ENCODE assay signal across 1 cellular context in the genomic region with DNA sequence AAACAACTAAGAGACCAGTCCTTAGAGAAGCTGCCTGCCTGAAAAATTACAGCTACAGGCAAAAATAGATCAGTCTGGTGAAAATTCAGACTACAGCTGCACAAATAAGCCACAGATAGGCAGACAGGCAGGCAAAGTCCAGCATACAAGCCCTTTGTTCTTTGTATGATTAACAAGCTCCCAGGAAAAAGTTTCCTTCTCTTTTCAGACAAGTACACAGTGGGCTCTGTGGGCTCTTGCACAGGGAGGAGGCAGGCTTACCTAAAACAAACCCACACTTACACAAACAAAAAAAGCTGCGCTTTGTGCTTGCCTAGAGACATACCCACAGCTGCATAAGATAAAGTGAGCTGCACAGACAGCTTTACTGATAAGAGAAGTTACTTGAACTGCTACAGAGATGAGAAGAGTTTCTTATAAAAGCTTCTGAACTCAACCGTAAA.
TF ChIP-seq lines count a peak whose summit lies in the region.

No MANE protein-coding gene starts in this region.

TF ChIP-seq in HepG2, 621 proteins besides CTCF, POLR2A, EP300 and RAD21 (continued from another document and continues in another):
- TF ChIP-seq NCOA1 (CRISPR knock-in tag; IDR thresholded peaks at IDR 0.05) (no peak), PHF20 (CRISPR knock-in tag; IDR thresholded peaks at IDR 0.05) (no peak), ZNF569 (CRISPR knock-in tag; IDR thresholded peaks at IDR 0.05; ENCODE audit: borderline replicate concordance) (no peak), FOXA3 (CRISPR knock-in tag; IDR thresholded peaks at IDR 0.05) (peak; percentile 82), MEIS1 (CRISPR knock-in tag; IDR thresholded peaks at IDR 0.05; ENCODE audit: borderline replicate concordance) (peak; percentile 49; the same call in 1 of the 2 replicates), ARID2 (CRISPR knock-in tag; IDR thresholded peaks at IDR 0.05; ENCODE audit: borderline replicate concordance) (no peak), HIVEP1 (CRISPR knock-in tag; IDR thresholded peaks at IDR 0.05) (no peak), STAT5B (CRISPR knock-in tag; IDR thresholded peaks at IDR 0.05) (no peak), MZF1 (CRISPR knock-in tag; IDR thresholded peaks at IDR 0.05; ENCODE audit: borderline replicate concordance) (no peak), KLF13 (CRISPR knock-in tag; IDR thresholded peaks at IDR 0.05) (no peak), ZNF331 (CRISPR knock-in tag; IDR thresholded peaks at IDR 0.05) (peak; percentile 52; the same call in 1 of the 2 replicates), ZKSCAN8 (CRISPR knock-in tag; IDR thresholded peaks at IDR 0.05; ENCODE audit: borderline replicate concordance) (peak; percentile 67; the same call in 1 of the 2 replicates), ETV5 (CRISPR knock-in tag; IDR thresholded peaks at IDR 0.05; ENCODE audit: borderline replicate concordance) (no peak; the same call in 1 of the 2 replicates), NFIB (CRISPR knock-in tag; IDR thresholded peaks at IDR 0.05; ENCODE audit: borderline replicate concordance) (no peak), ZSCAN21 (CRISPR knock-in tag; IDR thresholded peaks at IDR 0.05; ENCODE audit: borderline replicate concordance) (no peak), ZNF263 (CRISPR knock-in tag; IDR thresholded peaks at IDR 0.05) (no peak), RFX1 (IDR thresholded peaks at IDR 0.05) (no peak), ZNF652 (CRISPR knock-in tag; IDR thresholded peaks at IDR 0.05; ENCODE audit: borderline replicate concordance, low read depth) (no peak), CHCHD3 (CRISPR knock-in tag; IDR thresholded peaks at IDR 0.05) (no peak), CC2D1A (CRISPR knock-in tag; IDR thresholded peaks at IDR 0.05) (no peak), RFXAP (CRISPR knock-in tag; IDR thresholded peaks at IDR 0.05; ENCODE audit: borderline replicate concordance) (no peak; the same call in 1 of the 2 replicates), IKZF1 (IDR thresholded peaks at IDR 0.05) (no peak), ZNF546 (CRISPR knock-in tag; conservative IDR thresholded peaks at IDR 0.05) (no peak), JUND (CRISPR knock-in tag; IDR thresholded peaks at IDR 0.05) (no peak), ARNT2 (CRISPR knock-in tag; IDR thresholded peaks at IDR 0.05; ENCODE audit: low read depth) (no peak), ZC3H13 (CRISPR knock-in tag; IDR thresholded peaks at IDR 0.05) (no peak), ZNF562 (CRISPR knock-in tag; IDR thresholded peaks at IDR 0.05; ENCODE audit: borderline replicate concordance) (no peak), DR1 (CRISPR knock-in tag; IDR thresholded peaks at IDR 0.05) (no peak), HOXA7 (CRISPR knock-in tag; IDR thresholded peaks at IDR 0.05) (no peak), KLF11 (CRISPR knock-in tag; IDR thresholded peaks at IDR 0.05) (no peak; the same call in 1 of the 2 replicates), ZFX (CRISPR knock-in tag; IDR thresholded peaks at IDR 0.05; ENCODE audit: low read depth) (no peak), ZNF737 (CRISPR knock-in tag; IDR thresholded peaks at IDR 0.05; ENCODE audit: borderline replicate concordance) (no peak), PHF21A (CRISPR knock-in tag; IDR thresholded peaks at IDR 0.05) (peak; percentile 68), ZNF343 (CRISPR knock-in tag; IDR thresholded peaks at IDR 0.05) (no peak), ZNF768 (CRISPR knock-in tag; IDR thresholded peaks at IDR 0.05) (no peak), TMF1 (CRISPR knock-in tag; IDR thresholded peaks at IDR 0.05; ENCODE audit: low read depth) (no peak), ZNF782 (CRISPR knock-in tag; IDR thresholded peaks at IDR 0.05; ENCODE audit: borderline replicate concordance) (no peak), ZNF17 (CRISPR knock-in tag; IDR thresholded peaks at IDR 0.05) (no peak), ZNF550 (CRISPR knock-in tag; IDR thresholded peaks at IDR 0.05; ENCODE audit: borderline replicate concordance) (no peak), ARNT (IDR thresholded peaks at IDR 0.05) (no peak)
- TF ChIP-seq, protein P1, sequence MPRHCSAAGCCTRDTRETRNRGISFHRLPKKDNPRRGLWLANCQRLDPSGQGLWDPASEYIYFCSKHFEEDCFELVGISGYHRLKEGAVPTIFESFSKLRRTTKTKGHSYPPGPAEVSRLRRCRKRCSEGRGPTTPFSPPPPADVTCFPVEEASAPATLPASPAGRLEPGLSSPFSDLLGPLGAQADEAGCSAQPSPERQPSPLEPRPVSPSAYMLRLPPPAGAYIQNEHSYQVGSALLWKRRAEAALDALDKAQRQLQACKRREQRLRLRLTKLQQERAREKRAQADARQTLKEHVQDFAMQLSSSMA (CRISPR knock-in tag; IDR thresholded peaks at IDR 0.05): no peak
- TF ChIP-seq, protein P2, sequence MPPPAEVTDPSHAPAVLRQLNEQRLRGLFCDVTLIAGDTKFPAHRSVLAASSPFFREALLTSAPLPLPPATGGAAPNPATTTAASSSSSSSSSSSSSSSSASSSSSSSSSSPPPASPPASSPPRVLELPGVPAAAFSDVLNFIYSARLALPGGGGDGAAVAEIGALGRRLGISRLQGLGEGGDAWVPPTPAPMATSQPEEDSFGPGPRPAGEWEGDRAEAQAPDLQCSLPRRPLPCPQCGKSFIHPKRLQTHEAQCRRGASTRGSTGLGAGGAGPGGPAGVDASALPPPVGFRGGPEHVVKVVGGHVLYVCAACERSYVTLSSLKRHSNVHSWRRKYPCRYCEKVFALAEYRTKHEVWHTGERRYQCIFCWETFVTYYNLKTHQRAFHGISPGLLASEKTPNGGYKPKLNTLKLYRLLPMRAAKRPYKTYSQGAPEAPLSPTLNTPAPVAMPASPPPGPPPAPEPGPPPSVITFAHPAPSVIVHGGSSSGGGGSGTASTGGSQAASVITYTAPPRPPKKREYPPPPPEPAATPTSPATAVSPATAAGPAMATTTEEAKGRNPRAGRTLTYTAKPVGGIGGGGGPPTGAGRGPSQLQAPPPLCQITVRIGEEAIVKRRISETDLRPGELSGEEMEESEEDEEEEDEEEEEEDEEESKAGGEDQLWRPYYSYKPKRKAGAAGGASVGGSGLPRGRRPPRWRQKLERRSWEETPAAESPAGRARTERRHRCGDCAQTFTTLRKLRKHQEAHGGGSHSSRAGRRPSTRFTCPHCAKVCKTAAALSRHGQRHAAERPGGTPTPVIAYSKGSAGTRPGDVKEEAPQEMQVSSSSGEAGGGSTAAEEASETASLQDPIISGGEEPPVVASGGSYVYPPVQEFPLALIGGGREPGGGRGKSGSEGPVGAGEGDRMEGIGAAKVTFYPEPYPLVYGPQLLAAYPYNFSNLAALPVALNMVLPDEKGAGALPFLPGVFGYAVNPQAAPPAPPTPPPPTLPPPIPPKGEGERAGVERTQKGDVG (CRISPR knock-in tag; IDR thresholded peaks at IDR 0.05; ENCODE audit: borderline replicate concordance): no peak
- TF ChIP-seq, protein P3, sequence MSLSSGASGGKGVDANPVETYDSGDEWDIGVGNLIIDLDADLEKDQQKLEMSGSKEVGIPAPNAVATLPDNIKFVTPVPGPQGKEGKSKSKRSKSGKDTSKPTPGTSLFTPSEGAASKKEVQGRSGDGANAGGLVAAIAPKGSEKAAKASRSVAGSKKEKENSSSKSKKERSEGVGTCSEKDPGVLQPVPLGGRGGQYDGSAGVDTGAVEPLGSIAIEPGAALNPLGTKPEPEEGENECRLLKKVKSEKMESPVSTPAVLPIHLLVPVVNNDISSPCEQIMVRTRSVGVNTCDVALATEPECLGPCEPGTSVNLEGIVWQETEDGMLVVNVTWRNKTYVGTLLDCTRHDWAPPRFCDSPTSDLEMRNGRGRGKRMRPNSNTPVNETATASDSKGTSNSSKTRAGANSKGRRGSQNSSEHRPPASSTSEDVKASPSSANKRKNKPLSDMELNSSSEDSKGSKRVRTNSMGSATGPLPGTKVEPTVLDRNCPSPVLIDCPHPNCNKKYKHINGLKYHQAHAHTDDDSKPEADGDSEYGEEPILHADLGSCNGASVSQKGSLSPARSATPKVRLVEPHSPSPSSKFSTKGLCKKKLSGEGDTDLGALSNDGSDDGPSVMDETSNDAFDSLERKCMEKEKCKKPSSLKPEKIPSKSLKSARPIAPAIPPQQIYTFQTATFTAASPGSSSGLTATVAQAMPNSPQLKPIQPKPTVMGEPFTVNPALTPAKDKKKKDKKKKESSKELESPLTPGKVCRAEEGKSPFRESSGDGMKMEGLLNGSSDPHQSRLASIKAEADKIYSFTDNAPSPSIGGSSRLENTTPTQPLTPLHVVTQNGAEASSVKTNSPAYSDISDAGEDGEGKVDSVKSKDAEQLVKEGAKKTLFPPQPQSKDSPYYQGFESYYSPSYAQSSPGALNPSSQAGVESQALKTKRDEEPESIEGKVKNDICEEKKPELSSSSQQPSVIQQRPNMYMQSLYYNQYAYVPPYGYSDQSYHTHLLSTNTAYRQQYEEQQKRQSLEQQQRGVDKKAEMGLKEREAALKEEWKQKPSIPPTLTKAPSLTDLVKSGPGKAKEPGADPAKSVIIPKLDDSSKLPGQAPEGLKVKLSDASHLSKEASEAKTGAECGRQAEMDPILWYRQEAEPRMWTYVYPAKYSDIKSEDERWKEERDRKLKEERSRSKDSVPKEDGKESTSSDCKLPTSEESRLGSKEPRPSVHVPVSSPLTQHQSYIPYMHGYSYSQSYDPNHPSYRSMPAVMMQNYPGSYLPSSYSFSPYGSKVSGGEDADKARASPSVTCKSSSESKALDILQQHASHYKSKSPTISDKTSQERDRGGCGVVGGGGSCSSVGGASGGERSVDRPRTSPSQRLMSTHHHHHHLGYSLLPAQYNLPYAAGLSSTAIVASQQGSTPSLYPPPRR (CRISPR knock-in tag; IDR thresholded peaks at IDR 0.05; ENCODE audit: borderline replicate concordance): peak; percentile 83; the same call in 1 of the 2 replicates
- TF ChIP-seq, protein P4, sequence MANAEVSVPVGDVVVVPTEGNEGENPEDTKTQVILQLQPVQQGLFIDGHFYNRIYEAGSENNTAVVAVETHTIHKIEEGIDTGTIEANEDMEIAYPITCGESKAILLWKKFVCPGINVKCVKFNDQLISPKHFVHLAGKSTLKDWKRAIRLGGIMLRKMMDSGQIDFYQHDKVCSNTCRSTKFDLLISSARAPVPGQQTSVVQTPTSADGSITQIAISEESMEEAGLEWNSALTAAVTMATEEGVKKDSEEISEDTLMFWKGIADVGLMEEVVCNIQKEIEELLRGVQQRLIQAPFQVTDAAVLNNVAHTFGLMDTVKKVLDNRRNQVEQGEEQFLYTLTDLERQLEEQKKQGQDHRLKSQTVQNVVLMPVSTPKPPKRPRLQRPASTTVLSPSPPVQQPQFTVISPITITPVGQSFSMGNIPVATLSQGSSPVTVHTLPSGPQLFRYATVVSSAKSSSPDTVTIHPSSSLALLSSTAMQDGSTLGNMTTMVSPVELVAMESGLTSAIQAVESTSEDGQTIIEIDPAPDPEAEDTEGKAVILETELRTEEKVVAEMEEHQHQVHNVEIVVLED (CRISPR knock-in tag; IDR thresholded peaks at IDR 0.05; ENCODE audit: borderline replicate concordance): peak; percentile 36; the same call in 1 of the 2 replicates
- TF ChIP-seq, protein P5, sequence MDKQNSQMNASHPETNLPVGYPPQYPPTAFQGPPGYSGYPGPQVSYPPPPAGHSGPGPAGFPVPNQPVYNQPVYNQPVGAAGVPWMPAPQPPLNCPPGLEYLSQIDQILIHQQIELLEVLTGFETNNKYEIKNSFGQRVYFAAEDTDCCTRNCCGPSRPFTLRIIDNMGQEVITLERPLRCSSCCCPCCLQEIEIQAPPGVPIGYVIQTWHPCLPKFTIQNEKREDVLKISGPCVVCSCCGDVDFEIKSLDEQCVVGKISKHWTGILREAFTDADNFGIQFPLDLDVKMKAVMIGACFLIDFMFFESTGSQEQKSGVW (CRISPR knock-in tag; IDR thresholded peaks at IDR 0.05; ENCODE audit: borderline replicate concordance): no peak
- TF ChIP-seq, protein P6, sequence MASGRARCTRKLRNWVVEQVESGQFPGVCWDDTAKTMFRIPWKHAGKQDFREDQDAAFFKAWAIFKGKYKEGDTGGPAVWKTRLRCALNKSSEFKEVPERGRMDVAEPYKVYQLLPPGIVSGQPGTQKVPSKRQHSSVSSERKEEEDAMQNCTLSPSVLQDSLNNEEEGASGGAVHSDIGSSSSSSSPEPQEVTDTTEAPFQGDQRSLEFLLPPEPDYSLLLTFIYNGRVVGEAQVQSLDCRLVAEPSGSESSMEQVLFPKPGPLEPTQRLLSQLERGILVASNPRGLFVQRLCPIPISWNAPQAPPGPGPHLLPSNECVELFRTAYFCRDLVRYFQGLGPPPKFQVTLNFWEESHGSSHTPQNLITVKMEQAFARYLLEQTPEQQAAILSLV (CRISPR knock-in tag; IDR thresholded peaks at IDR 0.05; ENCODE audit: borderline replicate concordance): no peak
- TF ChIP-seq, protein P7, sequence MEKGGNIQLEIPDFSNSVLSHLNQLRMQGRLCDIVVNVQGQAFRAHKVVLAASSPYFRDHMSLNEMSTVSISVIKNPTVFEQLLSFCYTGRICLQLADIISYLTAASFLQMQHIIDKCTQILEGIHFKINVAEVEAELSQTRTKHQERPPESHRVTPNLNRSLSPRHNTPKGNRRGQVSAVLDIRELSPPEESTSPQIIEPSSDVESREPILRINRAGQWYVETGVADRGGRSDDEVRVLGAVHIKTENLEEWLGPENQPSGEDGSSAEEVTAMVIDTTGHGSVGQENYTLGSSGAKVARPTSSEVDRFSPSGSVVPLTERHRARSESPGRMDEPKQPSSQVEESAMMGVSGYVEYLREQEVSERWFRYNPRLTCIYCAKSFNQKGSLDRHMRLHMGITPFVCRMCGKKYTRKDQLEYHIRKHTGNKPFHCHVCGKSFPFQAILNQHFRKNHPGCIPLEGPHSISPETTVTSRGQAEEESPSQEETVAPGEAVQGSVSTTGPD (CRISPR knock-in tag; IDR thresholded peaks at IDR 0.05): peak; percentile 60; the same call in 1 of the 2 replicates
- TF ChIP-seq, protein P8, sequence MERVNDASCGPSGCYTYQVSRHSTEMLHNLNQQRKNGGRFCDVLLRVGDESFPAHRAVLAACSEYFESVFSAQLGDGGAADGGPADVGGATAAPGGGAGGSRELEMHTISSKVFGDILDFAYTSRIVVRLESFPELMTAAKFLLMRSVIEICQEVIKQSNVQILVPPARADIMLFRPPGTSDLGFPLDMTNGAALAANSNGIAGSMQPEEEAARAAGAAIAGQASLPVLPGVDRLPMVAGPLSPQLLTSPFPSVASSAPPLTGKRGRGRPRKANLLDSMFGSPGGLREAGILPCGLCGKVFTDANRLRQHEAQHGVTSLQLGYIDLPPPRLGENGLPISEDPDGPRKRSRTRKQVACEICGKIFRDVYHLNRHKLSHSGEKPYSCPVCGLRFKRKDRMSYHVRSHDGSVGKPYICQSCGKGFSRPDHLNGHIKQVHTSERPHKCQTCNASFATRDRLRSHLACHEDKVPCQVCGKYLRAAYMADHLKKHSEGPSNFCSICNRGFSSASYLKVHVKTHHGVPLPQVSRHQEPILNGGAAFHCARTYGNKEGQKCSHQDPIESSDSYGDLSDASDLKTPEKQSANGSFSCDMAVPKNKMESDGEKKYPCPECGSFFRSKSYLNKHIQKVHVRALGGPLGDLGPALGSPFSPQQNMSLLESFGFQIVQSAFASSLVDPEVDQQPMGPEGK (CRISPR knock-in tag; IDR thresholded peaks at IDR 0.05): peak; percentile 51; the same call in 1 of the 2 replicates
- TF ChIP-seq, protein P9, sequence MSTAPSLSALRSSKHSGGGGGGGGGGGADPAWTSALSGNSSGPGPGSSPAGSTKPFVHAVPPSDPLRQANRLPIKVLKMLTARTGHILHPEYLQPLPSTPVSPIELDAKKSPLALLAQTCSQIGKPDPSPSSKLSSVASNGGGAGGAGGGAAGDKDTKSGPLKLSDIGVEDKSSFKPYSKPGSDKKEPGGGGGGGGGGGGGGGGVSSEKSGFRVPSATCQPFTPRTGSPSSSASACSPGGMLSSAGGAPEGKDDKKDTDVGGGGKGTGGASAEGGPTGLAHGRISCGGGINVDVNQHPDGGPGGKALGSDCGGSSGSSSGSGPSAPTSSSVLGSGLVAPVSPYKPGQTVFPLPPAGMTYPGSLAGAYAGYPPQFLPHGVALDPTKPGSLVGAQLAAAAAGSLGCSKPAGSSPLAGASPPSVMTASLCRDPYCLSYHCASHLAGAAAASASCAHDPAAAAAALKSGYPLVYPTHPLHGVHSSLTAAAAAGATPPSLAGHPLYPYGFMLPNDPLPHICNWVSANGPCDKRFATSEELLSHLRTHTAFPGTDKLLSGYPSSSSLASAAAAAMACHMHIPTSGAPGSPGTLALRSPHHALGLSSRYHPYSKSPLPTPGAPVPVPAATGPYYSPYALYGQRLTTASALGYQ (CRISPR knock-in tag; IDR thresholded peaks at IDR 0.05): peak; percentile 72
